24 cellular contexts compared by ENCODE assay signal in genomic region chr1:3185896-3186525, GRCh38.
A peak's percentile ranks its signal among the peaks of the same experiment; 100 is the strongest.
DNase-seq lines count a peak whose midpoint lies in the region; ATAC-seq and TF ChIP-seq lines count a peak whose summit lies in the region.
"Had no signal": no experiment of that assay in that cellular context is flagged by ENCODE, and none has a peak within 500 bp of the region (broad histone marks: within the 10 kb centered on the region; RNA-seq: fewer than 3 reads in every experiment).

No MANE protein-coding gene starts in this region.

- peak overlapping the region; percentile 12 for H3K9ac ChIP-seq in mucosa of stomach (ENCODE audit: low read length)
- H3K9ac ChIP-seq: BLaER1 had no signal

- H3K4me3 ChIP-seq in mucosa of stomach (ENCODE audit: low read length) (no peak overlapping the region), stomach (no peak overlapping the region)
- H3K4me3 ChIP-seq: BLaER1, HAP-1 had no signal

- H3K36me3 Mint-ChIP-seq in activated CD8-positive, alpha-beta T cell treated with anti-CD3 and anti-CD28 coated beads for 36 hours (ENCODE audit: low read depth): no peaks in the 10 kb centered on the region
- H3K36me3 Mint-ChIP-seq: IgD-negative memory B cell had no signal

- H3K4me1 Mint-ChIP-seq in activated CD8-positive, alpha-beta T cell treated with anti-CD3 and anti-CD28 coated beads for 36 hours (ENCODE audit: low read depth): no peaks in the 10 kb centered on the region
- H3K4me1 Mint-ChIP-seq: activated CD4-positive, alpha-beta T cell treated with anti-CD3 and anti-CD28 coated beads for 36 hours; activated naive CD8-positive, alpha-beta T cell treated with anti-CD3 and anti-CD28 coated beads, Interleukin-2, amount 50 U/mL, for 24 hours; IgD-negative memory B cell had no signal

- TF ChIP-seq POLR2A in stomach (IDR thresholded peaks at IDR 0.05): no peak

- ATAC-seq in activated CD8-positive, alpha-beta T cell treated with anti-CD3 and anti-CD28 coated beads for 36 hours: no peak
- ATAC-seq: activated CD4-positive, alpha-beta T cell treated with anti-CD3 and anti-CD28 coated beads for 36 hours; activated naive CD8-positive, alpha-beta T cell treated with anti-CD3 and anti-CD28 coated beads, Interleukin-2, amount 50 U/mL, for 24 hours; PC-3; stimulated activated naive CD8-positive, alpha-beta T cell treated with anti-CD3 and anti-CD28 coated beads, Interleukin-15, Interleukin-2, amounts not matched to agents 100 U/mL and 50 U/mL, for 24 hours had no signal

- intact Hi-C loops in stomach (cut with DNase I; ENCODE audit: low total_unique reads): no loop called here
- intact Hi-C loops in activated CD8-positive, alpha-beta T cell treated with anti-CD3 and anti-CD28 coated beads for 36 hours (cut with micrococcal nuclease): no loop called here

- H3K27me3 ChIP-seq in mucosa of stomach (ENCODE audit: control insufficient read depth, insufficient read depth, low read length): no peaks in the 10 kb centered on the region
- peaks cover 0 to 35% (median 0%) of the 10 kb centered on the region in 3 donors for H3K27me3 ChIP-seq in stomach

- WGBS in stomach, 5 donors: 68 to 73% (median 72%) methylated on average over 21 to 38 of the region's 38 CpGs

- peak overlapping the region; percentile 46; the same call in 1 of the 2 replicates for H3K27ac ChIP-seq in VCaP
- peak overlapping the region; percentile 49 for H3K27ac ChIP-seq in cingulate gyrus (ENCODE audit: low read depth, low read length)
- peak overlapping the region; percentile 88 to 92 (median 89) for H3K27ac ChIP-seq in stomach

- H3K27me3 Mint-ChIP-seq in activated CD8-positive, alpha-beta T cell treated with anti-CD3 and anti-CD28 coated beads for 36 hours: peaks cover 16% of the 10 kb centered on the region

- CTCF ChIA-PET in activated CD8-positive, alpha-beta T cell treated with anti-CD3 and anti-CD28 coated beads for 36 hours (lab: Charles Lee): no interaction called here

- DNase-seq in stomach (no peak), amniotic stem cell (lab: John Stamatoyannopoulos, UW) (no peak), HuH-7 (ENCODE audit: low spot score) (no peak), NCI-H526 treated with DMSO at 0.1 percent for 48 hours (lab: John Stamatoyannopoulos, UW) (no peak)
- no peak for DNase-seq in activated CD8-positive, alpha-beta T cell treated with anti-CD3 and anti-CD28 coated beads for 36 hours
- DNase-seq: activated CD4-positive, alpha-beta T cell treated with anti-CD3 and anti-CD28 coated beads for 36 hours; activated effector memory CD4-positive, alpha-beta T cell treated with anti-CD3 and anti-CD28 coated beads, Interleukin-2, amount 50 U/mL, for 16 hours; activated naive CD8-positive, alpha-beta T cell treated with anti-CD3 and anti-CD28 coated beads, Interleukin-2, amount 50 U/mL, for 24 hours; activated T-cell treated with anti-CD3 and anti-CD28 coated beads, Interleukin-2, amount 50 U/mL, for 1 hour; COR-L47; DND-41; NCI-H1694 treated with DMSO at 0.1 percent for 48 hours; NCI-H524; NK-92 treated with Interleukin-12 subunit alpha and Interleukin-12 subunit beta, amount 100 ng/mL, for 24 hours; stimulated activated naive CD8-positive, alpha-beta T cell treated with anti-CD3 and anti-CD28 coated beads, Interleukin-15, Interleukin-2, amounts not matched to agents 100 U/mL and 50 U/mL, for 24 hours had no signal

- peaks cover 51% of the 10 kb centered on the region for H3K4me1 ChIP-seq in mucosa of stomach (ENCODE audit: control insufficient read depth, insufficient read depth, low read length)
- H3K4me1 ChIP-seq in stomach: peaks cover 40 to 78% (median 71%) of the 10 kb centered on the region in 4 donors
- H3K4me1 ChIP-seq: HAP-1 had no signal

- no peak for TF ChIP-seq CTCF in VCaP (conservative IDR thresholded peaks at IDR 0.05)
- TF ChIP-seq CTCF in stomach (IDR thresholded peaks at IDR 0.05): no peak
- no peak for TF ChIP-seq CTCF in activated CD8-positive, alpha-beta T cell treated with anti-CD3 and anti-CD28 coated beads for 36 hours (IDR thresholded peaks at IDR 0.05)

- POLR2A ChIA-PET in activated CD8-positive, alpha-beta T cell treated with anti-CD3 and anti-CD28 coated beads for 36 hours (lab: Charles Lee): no interaction called here

- H3K9me3 ChIP-seq in mucosa of stomach (ENCODE audit: control insufficient read depth, low read length) (no peaks in the 10 kb centered on the region), stomach (no peaks in the 10 kb centered on the region)
- H3K9me3 ChIP-seq: BLaER1, HAP-1, sigmoid colon had no signal

- no peak overlapping the region for H3K4me3 Mint-ChIP-seq in activated CD8-positive, alpha-beta T cell treated with anti-CD3 and anti-CD28 coated beads for 36 hours
- H3K4me3 Mint-ChIP-seq: activated CD4-positive, alpha-beta T cell treated with anti-CD3 and anti-CD28 coated beads for 36 hours; activated naive CD8-positive, alpha-beta T cell treated with anti-CD3 and anti-CD28 coated beads, Interleukin-2, amount 50 U/mL, for 24 hours; IgD-negative memory B cell had no signal

- TF ChIP-seq EP300 in stomach (IDR thresholded peaks at IDR 0.05): no peak

- H3K36me3 ChIP-seq in mucosa of stomach (ENCODE audit: control insufficient read depth, insufficient read depth, low read length) (no peaks in the 10 kb centered on the region), stomach (no peaks in the 10 kb centered on the region)
- H3K36me3 ChIP-seq: BLaER1, HAP-1, sigmoid colon had no signal

- H3K9me3 Mint-ChIP-seq in activated CD8-positive, alpha-beta T cell treated with anti-CD3 and anti-CD28 coated beads for 36 hours: no peaks in the 10 kb centered on the region
- H3K9me3 Mint-ChIP-seq: activated naive CD8-positive, alpha-beta T cell treated with anti-CD3 and anti-CD28 coated beads, Interleukin-2, amount 50 U/mL, for 24 hours; IgD-negative memory B cell; nephron had no signal

- no peak overlapping the region for H3K27ac Mint-ChIP-seq in activated CD8-positive, alpha-beta T cell treated with anti-CD3 and anti-CD28 coated beads for 36 hours
- H3K27ac Mint-ChIP-seq: activated CD4-positive, alpha-beta T cell treated with anti-CD3 and anti-CD28 coated beads for 36 hours; activated naive CD8-positive, alpha-beta T cell treated with anti-CD3 and anti-CD28 coated beads, Interleukin-2, amount 50 U/mL, for 24 hours; IgD-negative memory B cell had no signal
